ENCODE assay signal across 18 cellular contexts in the genomic region with DNA sequence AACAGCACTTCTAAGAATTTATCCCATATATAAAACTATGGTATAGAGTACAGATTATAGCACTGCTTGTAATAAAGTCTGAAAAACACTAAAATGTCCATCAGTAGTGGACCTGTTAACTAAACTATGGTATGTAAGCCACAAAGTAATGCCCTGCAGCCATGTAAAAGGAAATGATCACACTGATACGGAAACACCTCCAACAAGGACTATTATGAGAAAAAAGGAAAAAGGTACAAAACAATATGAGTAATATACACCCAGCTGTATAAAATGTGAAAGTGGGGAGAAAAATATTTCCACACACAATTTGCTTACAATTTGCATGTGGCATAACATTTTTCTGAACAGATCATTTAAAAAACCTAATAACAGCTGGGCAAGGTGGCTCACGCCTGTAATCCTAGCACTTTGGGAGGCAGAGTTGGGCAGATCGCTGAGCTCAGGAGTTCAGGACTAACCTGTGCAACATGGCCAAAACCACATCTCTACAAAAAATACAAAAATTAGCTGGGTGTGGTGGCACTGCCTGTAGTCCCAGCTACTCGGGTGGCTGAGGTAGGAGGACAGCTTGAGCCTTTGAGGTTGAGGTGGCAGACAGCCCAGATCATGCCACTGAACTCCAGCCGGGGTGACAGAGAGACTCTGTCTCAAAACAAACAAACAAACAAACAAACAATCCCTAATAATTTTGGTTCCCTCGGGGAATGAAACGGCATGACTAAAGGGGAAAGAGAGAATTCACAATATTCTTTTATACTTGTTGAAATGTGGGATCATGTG.
A peak's percentile ranks its signal among the peaks of the same experiment; 100 is the strongest.
DNase-seq lines count a peak whose midpoint lies in the region; ATAC-seq, FAIRE-seq and TF ChIP-seq lines count a peak whose summit lies in the region.
"Had no signal": no experiment of that assay in that cellular context is flagged by ENCODE, and none has a peak within 500 bp of the region (broad histone marks: within the 10 kb centered on the region; RNA-seq: fewer than 3 reads in every experiment).

No MANE protein-coding gene starts in this region.

- no peak overlapping the region for H2AFZ ChIP-seq in neural progenitor cell (replicated peaks)

- no peak overlapping the region for H3K4me3 ChIP-seq in neural progenitor cell

- H3K9ac ChIP-seq in neural progenitor cell = no peak overlapping the region

- H3K4me1 Mint-ChIP-seq in neural progenitor cell = peaks cover 16% of the 10 kb centered on the region

- ATAC-seq in HG03097 (IDR thresholded peaks at IDR 0.05; ENCODE audit: low FRiP score, unreplicated experiment) = no peak

- peak; percentile 26 for FAIRE-seq in GM12891 (lab: Jason Lieb, UNC)
- FAIRE-seq: endometrium had no signal

- no peaks in the 10 kb centered on the region for H3K27me3 ChIP-seq in neural progenitor cell

- DNase-seq in GM12891 (ENCODE audit: insufficient read length, low spot score) = no peak
- DNase-seq in M059J (ENCODE audit: low read depth) = peak; percentile 21
- DNase-seq in dermis microvascular lymphatic vessel endothelial cell (ENCODE audit: low read depth in 2 of 2) = peak; percentile 62 to 87
- no peak for DNase-seq in neural progenitor cell (ENCODE audit: low spot score)
- DNase-seq in AG08395 (ENCODE audit: low spot score) = no peak
- DNase-seq in SW480 (ENCODE audit: low spot score) = no peak
- DNase-seq: activated CD4-positive, CD25-positive, alpha-beta regulatory T cell; activated gamma-delta T cell; aorta; HCEC 1CT; Karpas-422; NCI-H1092; NCI-H2081 treated with DMSO at 0.1 percent for 48 hours; NCI-H526; SIG-M5; stimulated activated CD4-positive, alpha-beta T cell treated with anti-CD3 and anti-CD28 coated beads, Interleukin-1b, Interleukin-23, amount 100 ng/mL, for 48 hours had no signal

- peaks cover 5% of the 10 kb centered on the region for H3K36me3 Mint-ChIP-seq in neural progenitor cell

- peaks cover 6% of the 10 kb centered on the region for H3K9me3 Mint-ChIP-seq in neural progenitor cell

- H3K27ac ChIP-seq in neural progenitor cell = peak overlapping the region; percentile 40

- peaks cover 98% of the 10 kb centered on the region for H3K79me2 ChIP-seq in neural progenitor cell (ENCODE audit: low read depth)

- no peak for TF ChIP-seq POLR2A in GM12891 (IDR thresholded peaks at IDR 0.05; ENCODE audit: low read depth, low read length)

- no peak overlapping the region for H3K4me2 ChIP-seq in neural progenitor cell

- H3K4me1 ChIP-seq in neural progenitor cell = peaks cover 3% of the 10 kb centered on the region

- H3K4me3 Mint-ChIP-seq in neural progenitor cell = no peak overlapping the region

- H3K27ac Mint-ChIP-seq in neural progenitor cell = no peak overlapping the region

- H3K27me3 Mint-ChIP-seq in neural progenitor cell (ENCODE audit: insufficient read depth, low read depth) = peaks cover 2% of the 10 kb centered on the region

- no peaks in the 10 kb centered on the region for H3K9me3 ChIP-seq in neural progenitor cell (ENCODE audit: low read depth)

- H3F3A ChIP-seq in neural progenitor cell (ENCODE audit: low read depth) = no peaks in the 10 kb centered on the region

- H4K20me1 ChIP-seq in neural progenitor cell (ENCODE audit: low read depth) = peaks cover 43% of the 10 kb centered on the region

- TF ChIP-seq CTCF in neural progenitor cell (IDR thresholded peaks at IDR 0.05) = no peak

- no peaks in the 10 kb centered on the region for H3K36me3 ChIP-seq in neural progenitor cell

TF ChIP-seq in GM12891, 5 proteins besides CTCF, POLR2A, EP300 and RAD21:
- TF ChIP-seq POU2F2 (IDR thresholded peaks at IDR 0.05; ENCODE audit: low read depth, low read length) = no peak
- TF ChIP-seq PAX5 (IDR thresholded peaks at IDR 0.05; ENCODE audit: insufficient read depth, low read length, severe bottlenecking) = no peak
- no peak for TF ChIP-seq TAF1 (IDR thresholded peaks at IDR 0.05; ENCODE audit: low read depth, low read length)
- TF ChIP-seq SPI1 (IDR thresholded peaks at IDR 0.05; ENCODE audit: low read depth, low read length) = no peak
- no peak for TF ChIP-seq POLR2AphosphoS5 (IDR thresholded peaks at IDR 0.05; ENCODE audit: low read depth, low read length)

Comparison
In these comparisons a context has a peak if more than half of its experiments do, and no peak if none do; other contexts are left out.
1. DNase-seq: peak in M059J (single experiment) and dermis microvascular lymphatic vessel endothelial cell (2 of 2); none in GM12891 (single experiment), neural progenitor cell (single experiment), AG08395 (single experiment) and SW480 (single experiment).